In the genomic region with DNA sequence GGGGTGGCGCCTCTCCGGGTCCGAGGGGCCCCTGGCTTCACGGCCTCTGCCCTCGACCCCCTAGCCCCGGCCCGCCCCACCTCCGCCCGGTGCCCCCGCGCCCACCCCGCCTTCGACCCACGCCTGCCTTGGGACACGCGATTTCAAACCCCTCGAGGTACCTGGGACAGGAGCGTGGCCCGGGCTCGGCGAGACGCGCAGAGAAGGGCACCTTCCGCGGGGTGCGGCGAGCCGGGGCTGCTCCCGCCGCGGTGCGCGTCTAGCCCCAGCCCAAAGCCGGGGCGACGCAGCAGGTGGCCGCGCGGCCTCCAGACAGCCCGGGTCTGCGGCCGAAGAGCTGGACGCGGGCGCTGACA, we compare ENCODE assay signal across 9 cellular contexts. TPM values are rescaled to one million over a fixed set of nuclear protein-coding genes. Genes with fewer than 3 reads are reported as not detected.
DNase-seq lines count a peak whose midpoint lies in the region; ATAC-seq, FAIRE-seq and TF ChIP-seq lines count a peak whose summit lies in the region.
"Had no signal": no experiment of that assay in that cellular context is flagged by ENCODE, and none has a peak within 500 bp of the region (broad histone marks: within the 10 kb centered on the region; RNA-seq: fewer than 3 reads in every experiment).

No MANE protein-coding gene starts in this region.

- H3K36me3 ChIP-seq in NT2/D1 (ENCODE audit: insufficient read depth, insufficient read length, low read length), result no peaks in the 10 kb centered on the region
- H3K36me3 ChIP-seq in bronchial epithelial cell (ENCODE audit: control insufficient read depth, insufficient read depth, low read length), result no peaks in the 10 kb centered on the region
- no peaks in the 10 kb centered on the region for H3K36me3 ChIP-seq in lower lobe of right lung
- H3K36me3 ChIP-seq in subcutaneous abdominal adipose tissue (ENCODE audit: control insufficient read depth in 5 of 5, insufficient read depth in 5 of 5, low read length in 5 of 5), result no peaks in the 10 kb centered on the region
- no peaks in the 10 kb centered on the region for H3K36me3 ChIP-seq in uterus

- no peaks in the 10 kb centered on the region for H3K4me1 ChIP-seq in NT2/D1 (ENCODE audit: insufficient read depth, insufficient read length)
- H3K4me1 ChIP-seq in lower lobe of right lung, result peaks cover 17% of the 10 kb centered on the region
- H3K4me1 ChIP-seq in subcutaneous abdominal adipose tissue (ENCODE audit: control insufficient read depth in 5 of 5, insufficient read depth in 5 of 5, low read length in 5 of 5), result peaks cover 0 to 18% (median 13%) of the 10 kb centered on the region in 5 donors
- no peaks in the 10 kb centered on the region for H3K4me1 ChIP-seq in uterus

- H3K9me3 ChIP-seq in NT2/D1 (ENCODE audit: insufficient read depth, low read length) (no peaks in the 10 kb centered on the region), lower lobe of right lung (no peaks in the 10 kb centered on the region), subcutaneous abdominal adipose tissue (ENCODE audit: control insufficient read depth in 5 of 5, low read length in 5 of 5) (no peaks in the 10 kb centered on the region), uterus (no peaks in the 10 kb centered on the region)

- intact Hi-C loops in lower lobe of right lung (cut with DNase I), result no loop called here
- intact Hi-C loops in uterus (cut with DNase I; ENCODE audit: low total_unique reads), result no loop called here

- no peak for TF ChIP-seq CTCF in bronchial epithelial cell (IDR thresholded peaks at IDR 0.05; ENCODE audit: insufficient read depth, low read length, severe bottlenecking)
- TF ChIP-seq CTCF in lower lobe of right lung (IDR thresholded peaks at IDR 0.05), result no peak
- no peak for TF ChIP-seq CTCF in uterus (IDR thresholded peaks at IDR 0.05)

- DNase-seq in NT2/D1 (ENCODE audit: low read depth, low spot score), result no peak
- DNase-seq in bronchial epithelial cell (ENCODE audit: low read depth), result no peak
- no peak for DNase-seq in lower lobe of right lung
- DNase-seq in uterus, result no peak
- no peak for DNase-seq in GOT3 (lab: John Stamatoyannopoulos, UW)
- DNase-seq: activated CD4-positive, CD25-positive, alpha-beta regulatory T cell treated with anti-CD3 and anti-CD28 coated beads, Interleukin-2, amount 50 U/mL, for 72 hours; OCI-M1 had no signal

- no peak for FAIRE-seq in bronchial epithelial cell (lab: Jason Lieb, UNC)

- peak overlapping the region; percentile 52 for H3K9ac ChIP-seq in NT2/D1 (ENCODE audit: insufficient read length, low read depth)
- no peak overlapping the region for H3K9ac ChIP-seq in subcutaneous abdominal adipose tissue (ENCODE audit: low read length in 5 of 5)

- ATAC-seq in lower lobe of right lung, result no peak
- no peak for ATAC-seq in GM18858 (IDR thresholded peaks at IDR 0.05; ENCODE audit: unreplicated experiment)

- peaks cover 67% of the 10 kb centered on the region for H3K27me3 ChIP-seq in NT2/D1 (ENCODE audit: insufficient read depth, insufficient read length)
- peaks cover 4% of the 10 kb centered on the region for H3K27me3 ChIP-seq in bronchial epithelial cell (ENCODE audit: control insufficient read depth, insufficient read depth, low read length)
- H3K27me3 ChIP-seq in lower lobe of right lung (ENCODE audit: low read depth), result peaks cover 42% of the 10 kb centered on the region
- peaks cover 22 to 40% (median 30%) of the 10 kb centered on the region in 5 donors for H3K27me3 ChIP-seq in subcutaneous abdominal adipose tissue (ENCODE audit: control insufficient read depth in 5 of 5, insufficient read depth in 4 of 5, low read length in 5 of 5)
- H3K27me3 ChIP-seq in uterus, result no peaks in the 10 kb centered on the region

- H3K27ac ChIP-seq in lower lobe of right lung (no peak overlapping the region), subcutaneous abdominal adipose tissue (ENCODE audit: low read depth, low read length) (no peak overlapping the region), uterus (no peak overlapping the region)

- no peak for TF ChIP-seq POLR2A in uterus (IDR thresholded peaks at IDR 0.05)

- H3K4me3 ChIP-seq in NT2/D1 (ENCODE audit: insufficient read length, low read depth), result peak overlapping the region; percentile 54
- peak overlapping the region; percentile 45 for H3K4me3 ChIP-seq in bronchial epithelial cell (ENCODE audit: low read depth, low read length)
- peak overlapping the region; percentile 56 for H3K4me3 ChIP-seq in lower lobe of right lung
- H3K4me3 ChIP-seq in subcutaneous abdominal adipose tissue (ENCODE audit: low read depth in 1 of 5, low read length in 5 of 5), result peak overlapping the region in 3 of 5 donors; percentile 26 to 58 (median 49)
- H3K4me3 ChIP-seq in uterus, result peak overlapping the region in 1 of 2 donors; percentile 32

RNA-seq across cellular contexts. Expression of gene CRACDL, which starts 0.3 kb away (rescaled TPM):
- total RNA-seq in bronchial epithelial cell, result 0.26 and 1.4 TPM in 2 replicates
- 17.8 TPM for total RNA-seq in lower lobe of right lung
- total RNA-seq in uterus, result 10 to 100 TPM in 1 of 4 donors, 1 to 10 TPM in 3; 1.5 to 14.6 (median 6.1) TPM
